Comparison of ENCODE assay signal across 5 cellular contexts in the genomic region with DNA sequence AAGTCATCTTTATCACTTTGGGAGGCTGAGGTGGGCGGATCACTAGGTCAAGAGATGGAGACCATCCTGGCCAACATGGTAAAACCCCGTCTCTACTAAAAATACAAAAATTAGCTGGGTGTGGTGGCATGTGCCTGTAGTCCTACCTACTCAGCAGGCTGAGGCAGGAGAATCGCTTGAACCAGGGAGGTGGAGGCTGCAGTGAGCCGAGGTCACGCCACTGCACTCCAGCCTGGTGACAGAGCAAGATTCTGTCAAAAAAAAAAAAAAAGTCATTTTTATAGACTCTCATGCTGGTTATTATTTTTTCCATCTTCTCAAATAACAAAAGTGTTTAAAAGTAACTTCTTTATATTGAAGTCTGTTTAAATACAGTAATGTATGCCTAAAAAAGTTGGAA. TPM values are rescaled to one million over a fixed set of nuclear protein-coding genes. Genes with fewer than 3 reads are reported as not detected.
"Had no signal": no experiment of that assay in that cellular context is flagged by ENCODE, and none has a peak within 500 bp of the region (broad histone marks: within the 10 kb centered on the region; RNA-seq: fewer than 3 reads in every experiment).

No MANE protein-coding gene starts in this region.

RNA-seq across cellular contexts. Expression of a gene that starts 17.1 kb away (rescaled TPM):
- total RNA-seq: activated CD4-positive, alpha-beta memory T cell treated with anti-CD3 and anti-CD28 coated beads, Interleukin-2, amount 10 ng/mL, durations not matched to agents 7 days and 5 days; activated CD8-positive, alpha-beta memory T cell treated with anti-CD3 and anti-CD28 coated beads, Interleukin-2, amount 10 ng/mL, durations not matched to agents 7 days and 5 days; OCI-LY7; T-helper 1 cell treated with Interleukin-12 subunit alpha and Interleukin-12 subunit beta and Interleukin-4 antibody, amounts not matched to agents 30 ng/mL and 1 ng/mL, for 36 hours; T-helper 2 cell treated with Interferon-gamma antibody and Interleukin-4, amounts not matched to agents 100 ng/mL and 5 ng/mL, for 36 hours had no signal
